ENCODE assay signal across 8 cellular contexts in genomic region chr6:31795616-31796298, GRCh38. TPM values are rescaled to one million over a fixed set of nuclear protein-coding genes. Genes with fewer than 3 reads are reported as not detected.
DNase-seq lines count a peak whose midpoint lies in the region; ATAC-seq and TF ChIP-seq lines count a peak whose summit lies in the region.

TSS of gene VARS1 (minus strand) at chr6:31795752. CDS start at chr6:31795217, 535 bp downstream.

- peaks cover 10% of the 10 kb centered on the region for H3K4me1 Mint-ChIP-seq in progenitor cell of endocrine pancreas (ENCODE audit: low read depth)

- H3K36me3 Mint-ChIP-seq in progenitor cell of endocrine pancreas (ENCODE audit: insufficient read depth): peaks cover 2% of the 10 kb centered on the region

- peak within 1 kb of the TSS; percentile 96 for H3K4me3 Mint-ChIP-seq in progenitor cell of endocrine pancreas (ENCODE audit: low read depth)

- H3K27ac Mint-ChIP-seq in progenitor cell of endocrine pancreas: peak within 1 kb of the TSS; percentile 98

- DNase-seq in NCI-H128 (lab: John Stamatoyannopoulos, UW; ENCODE audit: unreplicated experiment): peak; percentile 79
- DNase-seq in T follicular helper cell (ENCODE audit: low read depth): peak; percentile 62
- DNase-seq in adipocyte (ENCODE audit: low read depth): peak; percentile 95
- DNase-seq in heart left ventricle: peak; percentile 92 to 98 (median 95)
- peak; percentile 84 for DNase-seq in progenitor cell of endocrine pancreas (ENCODE audit: low spot score, unreplicated experiment)
- peak; percentile 98 for DNase-seq in upper lobe of right lung

- peaks cover 24% of the 10 kb centered on the region for H3K36me3 ChIP-seq in adipocyte (ENCODE audit: control insufficient read depth, insufficient read depth, low read length, severe bottlenecking)
- H3K36me3 ChIP-seq in heart left ventricle: peaks cover 0 to 39% (median 22%) of the 10 kb centered on the region in 9 donors
- peaks cover 11% of the 10 kb centered on the region for H3K36me3 ChIP-seq in upper lobe of right lung

- WGBS in heart left ventricle, 4 donors: 1 to 4% (median 1%) methylated on average over 13 to 75 of the region's 75 CpGs

- no peaks in the 10 kb centered on the region for H3K9me3 Mint-ChIP-seq in progenitor cell of endocrine pancreas (ENCODE audit: low read depth)

- H3K27me3 ChIP-seq in adipocyte (replicated peaks; ENCODE audit: control insufficient read depth, insufficient read depth, low read length) (no peaks in the 10 kb centered on the region), heart left ventricle (no peaks in the 10 kb centered on the region), upper lobe of right lung (no peaks in the 10 kb centered on the region)

- TF ChIP-seq CTCF in heart left ventricle (IDR thresholded peaks at IDR 0.05) (peak; percentile 71 to 98 (median 85)), progenitor cell of endocrine pancreas (IDR thresholded peaks at IDR 0.05; ENCODE audit: unreplicated experiment) (peak; percentile 77), upper lobe of right lung (IDR thresholded peaks at IDR 0.05) (peak; percentile 80)

- H3K4me3 ChIP-seq in GM08714 (ENCODE audit: low read length) (peak within 1 kb of the TSS; percentile 92), adipocyte (ENCODE audit: low read length) (peak within 1 kb of the TSS; percentile 100), heart left ventricle (peak within 1 kb of the TSS; percentile 67 to 98 (median 84)), upper lobe of right lung (peak within 1 kb of the TSS; percentile 96)

- H3K27ac ChIP-seq in heart left ventricle (peak within 1 kb of the TSS; percentile 87 to 99 (median 96)), upper lobe of right lung (peak within 1 kb of the TSS; percentile 93)

- TF ChIP-seq POLR2A in heart left ventricle (IDR thresholded peaks at IDR 0.05): peak in 1 of 2 donors; percentile 59

- no peaks in the 10 kb centered on the region for H3K27me3 Mint-ChIP-seq in progenitor cell of endocrine pancreas

- H3K9ac ChIP-seq in adipocyte (ENCODE audit: low read length): peak within 1 kb of the TSS; percentile 99

- ATAC-seq in HG02588 (IDR thresholded peaks at IDR 0.05; ENCODE audit: unreplicated experiment): peak; percentile 78
- peak; percentile 81 to 97 (median 96) for ATAC-seq in heart left ventricle
- peak; percentile 99 for ATAC-seq in upper lobe of right lung

- peaks cover 3% of the 10 kb centered on the region for H3K4me1 ChIP-seq in adipocyte (ENCODE audit: control insufficient read depth, insufficient read depth, low read length)
- H3K4me1 ChIP-seq in heart left ventricle: peaks cover 0 to 39% (median 18%) of the 10 kb centered on the region in 12 donors
- H3K4me1 ChIP-seq in upper lobe of right lung: peaks cover 17% of the 10 kb centered on the region

- H3K9me3 ChIP-seq in adipocyte (ENCODE audit: control insufficient read depth, low read length) (no peaks in the 10 kb centered on the region), heart left ventricle (no peaks in the 10 kb centered on the region), upper lobe of right lung (no peaks in the 10 kb centered on the region)

- intact Hi-C loops in heart left ventricle (cut with DNase I) (loop anchor here in 4 of 10 donors (2.0 to 10.0 kb wide), 3 partner anchors 31 to 61 kb away; partner anchors contain the start of genes CLIC1 (in 1 of the 4) and HSPA1B (in 1 of the 4)), upper lobe of right lung (cut with DNase I) (no loop called here)

RNA-seq across cellular contexts. Expression of gene VARS1, which starts in this region (rescaled TPM):
- total RNA-seq in heart left ventricle (10 to 100 TPM; 18.6 to 61.8 (median 26.1) TPM), progenitor cell of endocrine pancreas (85.6 and 92.6 TPM in 2 replicates), upper lobe of right lung (53.0 TPM)
- polyA plus RNA-seq in heart left ventricle: 10 to 100 TPM; 21.9 to 54.6 TPM

Comparison
In these comparisons a context has a peak if more than half of its experiments do, and no peak if none do; other contexts are left out.
1. Peak in every context shown above with its lines: DNase-seq, ATAC-seq, H3K4me3 ChIP-seq and H3K27ac ChIP-seq.